Comparison of ENCODE assay signal across 22 cellular contexts in genomic region chr10:49170632-49171325, GRCh38. TPM values are rescaled to one million over a fixed set of nuclear protein-coding genes. Genes with fewer than 3 reads are reported as not detected.
DNase-seq lines count a peak whose midpoint lies in the region; ATAC-seq, FAIRE-seq and TF ChIP-seq lines count a peak whose summit lies in the region.
"Had no signal": no experiment of that assay in that cellular context is flagged by ENCODE, and none has a peak within 500 bp of the region (broad histone marks: within the 10 kb centered on the region; RNA-seq: fewer than 3 reads in every experiment).

No MANE protein-coding gene starts in this region.

- 74% methylated on average over 6 of the region's 6 CpGs for WGBS in GM12878 (ENCODE audit: insufficient coverage, insufficient replicate concordance, low lambda C conversion rate, missing lambda C conversion rate)
- 77 to 94% methylated on average over 6 of the region's 6 CpGs for WGBS in lung, 2 donors

- POLR2A ChIA-PET in GM12878 (lab: Charles Lee): interaction anchor here (2.6 kb wide), 1 partner anchor 20 kb away, joined by 12 read pairs; no protein-coding TSS in a partner anchor

- H3K27me3 ChIP-seq in GM12878 (replicated peaks in 1 of 2; ENCODE audit: control insufficient read depth in 2 of 2, insufficient read depth in 2 of 2, low read length in 1 of 2) (no peaks in the 10 kb centered on the region), lung (ENCODE audit: control insufficient read depth, insufficient read depth) (no peaks in the 10 kb centered on the region), vagina (no peaks in the 10 kb centered on the region)

- H3K79me2 ChIP-seq in GM12878 (ENCODE audit: control insufficient read depth, insufficient read depth, low read length): no peaks in the 10 kb centered on the region

- BruUV-seq in GM12878 (replicated peaks; lab: Mats Ljungman, UMichigan): no TSS peak

- no peak for TF ChIP-seq EP300 in GM12878 (IDR thresholded peaks at IDR 0.05; ENCODE audit: borderline replicate concordance in 1 of 2, control insufficient read depth in 1 of 2, low read depth in 2 of 2, low read length in 2 of 2)

- SMC1A ChIA-PET in GM12878 (lab: Charles Lee; ENCODE audit: uncharacterized antibody, unreplicated experiment): interaction anchor here (1.1 to 2.9 kb wide), 3 partner anchors 12 to 58 kb away, joined by 3 to 11 read pairs (median 3); no protein-coding TSS in a partner anchor

- RAD21 ChIA-PET in GM12878 (lab: Charles Lee; ENCODE audit: unreplicated experiment): interaction anchor here (0.7 to 2.6 kb wide), 4 partner anchors 13 to 36 kb away, joined by 3 to 8 read pairs (median 6); partner anchors contain the start of genes FAM170B and TMEM273

- no peaks in the 10 kb centered on the region for H3K9me3 Mint-ChIP-seq in activated T-cell treated with anti-CD3 and anti-CD28 coated beads, Interleukin-2, amount 50 U/mL, for 72 hours
- H3K9me3 Mint-ChIP-seq: H9 had no signal

- peak overlapping the region; percentile 13 for H3K27ac Mint-ChIP-seq in activated T-cell treated with anti-CD3 and anti-CD28 coated beads, Interleukin-2, amount 50 U/mL, for 72 hours
- H3K27ac Mint-ChIP-seq: H9 had no signal

- intact Hi-C loops in GM12878 (cut with micrococcal nuclease; ENCODE audit: unreplicated experiment) (loop anchor here (10.0 kb wide), 1 partner anchor 344 kb away; no protein-coding TSS in a partner anchor), vagina (cut with DNase I) (no loop called here)

- no peak for DNase-seq in activated T-cell treated with anti-CD3 and anti-CD28 coated beads, Interleukin-2, amount 50 U/mL, for 72 hours
- DNase-seq in activated T-cell treated with anti-CD3 and anti-CD28 coated beads, Interleukin-2, amount 50 U/mL, for 1 hour: no peak
- no peak for DNase-seq in GM12878 (ENCODE audit: low read depth, low spot score)
- DNase-seq in lung (ENCODE audit: low spot score): peak; percentile 22
- peak; percentile 49 to 89 for DNase-seq in vagina (ENCODE audit: extremely low spot score in 2 of 2)
- DNase-seq in hepatic stellate cell (ENCODE audit: low spot score): no peak
- DNase-seq: C1 segment of cervical spinal cord, GF-D8, H9, IMR-90, Kasumi-1, MM.1S, NCI-H1092 treated with DMSO at 0.1 percent for 48 hours, NCI-H1694, NCI-H2227 treated with DMSO at 0.1 percent for 48 hours, NCI-H524, PC-9 had no signal

- H3K4me1 ChIP-seq in GM12878 (ENCODE audit: control insufficient read depth, insufficient read depth, low read length) (peaks cover 14% of the 10 kb centered on the region), lung (ENCODE audit: control insufficient read depth in 2 of 2, insufficient read depth in 2 of 2, low read length in 2 of 2) (peaks cover 0 to 2% of the 10 kb centered on the region in 2 donors), vagina (no peaks in the 10 kb centered on the region)
- H3K4me1 ChIP-seq: A549 had no signal

- H3K36me3 Mint-ChIP-seq in activated T-cell treated with anti-CD3 and anti-CD28 coated beads, Interleukin-2, amount 50 U/mL, for 72 hours (ENCODE audit: insufficient read depth in 2 of 2): peaks cover 0 to 3% of the 10 kb centered on the region in 2 donors

- in situ Hi-C loops in GM12878 (cut with MboI): loop anchor here (10.0 kb wide), 1 partner anchor 506 kb away; no protein-coding TSS in a partner anchor

- TF ChIP-seq POLR2A in GM12878 (IDR thresholded peaks at IDR 0.05; ENCODE audit: low read depth, low read length): no peak
- no peak for TF ChIP-seq POLR2A in vagina (IDR thresholded peaks at IDR 0.05)

- no peak overlapping the region for H3K4me2 ChIP-seq in GM12878 (ENCODE audit: control insufficient read depth, insufficient read depth)
- H3K4me2 ChIP-seq: A549, PC-9 had no signal

- peaks cover 15% of the 10 kb centered on the region for H3K4me1 Mint-ChIP-seq in activated T-cell treated with anti-CD3 and anti-CD28 coated beads, Interleukin-2, amount 50 U/mL, for 72 hours (ENCODE audit: low read depth)

- TF ChIP-seq RAD21 in GM12878 (IDR thresholded peaks at IDR 0.05; ENCODE audit: insufficient read depth, low read depth, low read length): peak; percentile 25; the same call in 1 of the 2 replicates

- 0 out of 6 replicates have a peak, but pooled peaks of 1 of the 3 experiments have one; percentile 5 for TF ChIP-seq CTCF in GM12878 (IDR thresholded peaks at IDR 0.05 in 2 of 3, conservative IDR thresholded peaks at IDR 0.05 in 1 of 3; ENCODE audit: control insufficient read depth in 2 of 3, extremely low read depth in 1 of 3, insufficient read depth in 1 of 3, low read depth in 3 of 3, low read length in 3 of 3)
- TF ChIP-seq CTCF in lung (IDR thresholded peaks at IDR 0.05; ENCODE audit: control extremely low read depth, extremely low read depth): no peak
- TF ChIP-seq CTCF in vagina (IDR thresholded peaks at IDR 0.05): no peak

- peaks cover 0 to 3% of the 10 kb centered on the region in 2 experiments; a peak in 1 of 4 replicates for H3K36me3 ChIP-seq in GM12878 (ENCODE audit: control insufficient read depth in 2 of 2, insufficient read depth in 2 of 2, low read length in 1 of 2)
- no peaks in the 10 kb centered on the region for H3K36me3 ChIP-seq in lung (ENCODE audit: control insufficient read depth in 2 of 2, insufficient read depth in 2 of 2, low read length in 2 of 2)
- H3K36me3 ChIP-seq in vagina: no peaks in the 10 kb centered on the region

- no peak overlapping the region for H3K27ac ChIP-seq in GM12878 (ENCODE audit: control insufficient read depth, insufficient read depth)
- no peak overlapping the region for H3K27ac ChIP-seq in lung (ENCODE audit: low read depth in 1 of 2, low read length in 1 of 2)
- no peak overlapping the region for H3K27ac ChIP-seq in vagina
- H3K27ac ChIP-seq: A549, PC-9 had no signal

- H3K9ac ChIP-seq in GM12878 (ENCODE audit: control insufficient read depth, insufficient read depth, low read length): no peak overlapping the region

- H4K20me1 ChIP-seq in GM12878 (ENCODE audit: control insufficient read depth, insufficient read depth): no peaks in the 10 kb centered on the region

- no peak overlapping the region for H2AFZ ChIP-seq in GM12878 (ENCODE audit: control insufficient read depth, low read depth, low read length)
- H2AFZ ChIP-seq: PC-9 had no signal

- CTCF ChIA-PET in GM12878 (lab: Yijun Ruan, JAX): interaction anchor here (0.8 to 3.7 kb wide), 4 partner anchors 18 to 238 kb away, joined by 3 to 9 read pairs (median 4); partner anchors contain the start of gene TMEM273

- no peaks in the 10 kb centered on the region for H3K9me3 ChIP-seq in GM12878 (replicated peaks; ENCODE audit: control insufficient read depth, insufficient read depth, low read length)
- peaks cover 0 to 3% of the 10 kb centered on the region in 2 donors for H3K9me3 ChIP-seq in lung (ENCODE audit: control insufficient read depth in 2 of 2, insufficient read depth in 1 of 2, low read length in 1 of 2)
- H3K9me3 ChIP-seq in vagina: no peaks in the 10 kb centered on the region
- H3K9me3 ChIP-seq: A549 had no signal

- no peak overlapping the region for H3K4me3 Mint-ChIP-seq in activated T-cell treated with anti-CD3 and anti-CD28 coated beads, Interleukin-2, amount 50 U/mL, for 72 hours
- H3K4me3 Mint-ChIP-seq: H9 had no signal

- no peak overlapping the region for H3K4me3 ChIP-seq in GM12878
- no peak overlapping the region for H3K4me3 ChIP-seq in lung
- H3K4me3 ChIP-seq in vagina: no peak overlapping the region
- H3K4me3 ChIP-seq: A549, PC-9 had no signal

- peaks cover 5% of the 10 kb centered on the region for H3K27me3 Mint-ChIP-seq in activated T-cell treated with anti-CD3 and anti-CD28 coated beads, Interleukin-2, amount 50 U/mL, for 72 hours (ENCODE audit: low read depth)

- FAIRE-seq in GM12878 (lab: Jason Lieb, UNC): no peak
- FAIRE-seq: A549 had no signal

- ATAC-seq in activated T-cell treated with anti-CD3 and anti-CD28 coated beads, Interleukin-2, amount 50 U/mL, for 72 hours (replicated peaks in 1 of 2): no peak
- ATAC-seq in GM12878 (no peak), lung (ENCODE audit: insufficient read depth, low FRiP score) (no peak), GM19463 (IDR thresholded peaks at IDR 0.05; ENCODE audit: unreplicated experiment) (no peak), GM18867 (IDR thresholded peaks at IDR 0.05; ENCODE audit: unreplicated experiment) (no peak)
- ATAC-seq: A549 had no signal

RNA-seq across cellular contexts. Expression of gene TMEM273, which starts 17.4 kb away (rescaled TPM):
- total RNA-seq in activated T-cell treated with anti-CD3 and anti-CD28 coated beads, Interleukin-2, amount 50 U/mL, for 72 hours: 10 to 100 TPM; 22.5 to 88.0 TPM
- 135 and 148 TPM in 2 replicates for total RNA-seq in GM12878 (2013; cell fraction: nucleolus; rRNA removed)
- total RNA-seq in GM12878 (2014; rRNA removed): 26.5 and 30.6 TPM in 2 replicates
- total RNA-seq in GM12878 (2014; rRNA removed; fragmentation: Illumina TruSeq; extraction: Trizol): 24.0 and 26.3 TPM in 2 replicates
- 20.9 and 23.5 TPM in 2 replicates for total RNA-seq in GM12878 (2021)
- 8.9 TPM for polyA plus RNA-seq in GM12878 (2011; ENCODE audit: low read depth)
- polyA plus RNA-seq in GM12878 (2011; rRNA removed): 46.3 and 47.3 TPM in 2 replicates
- polyA plus RNA-seq in GM12878 (2011; cell fraction: cytosol; rRNA removed): 45.0 and 51.2 TPM in 2 replicates
- polyA plus RNA-seq in GM12878 (2011; cell fraction: nucleus; rRNA removed): 75.4 and 80.5 TPM in 2 replicates
- polyA plus RNA-seq in GM12878 (2012): 7.0 and 8.7 TPM in 2 replicates
- polyA plus RNA-seq in GM12878 (2014; fragmentation: Illumina TruSeq; extraction: Trizol): 35.6 and 41.3 TPM in 2 replicates
- 10 to 100 TPM; 25.6 to 28.6 TPM for polyA plus RNA-seq in GM12878 (2014; fragmentation: Nextera tagmentation; extraction: Ambion mirVana)
- 33.9 and 40.4 TPM in 2 replicates for polyA plus RNA-seq in GM12878 (2014; rRNA removed)
- polyA plus RNA-seq in GM12878 (2016; fragmentation: Nextera tagmentation; extraction: Ambion mirVana): 10 to 100 TPM; 10.3 to 12.2 TPM
- polyA minus RNA-seq in GM12878 (2011; rRNA and poly(A)+ RNA removed): 35.0 and 35.7 TPM in 2 replicates
- 6.0 and 6.5 TPM in 2 replicates for polyA minus RNA-seq in GM12878 (2011; cell fraction: cytosol; rRNA and poly(A)+ RNA removed)
- 13.5 and 14.6 TPM in 2 replicates for polyA minus RNA-seq in GM12878 (2011; cell fraction: nucleus; rRNA and poly(A)+ RNA removed)
- 10 to 100 TPM; 12.0 to 22.7 TPM for total RNA-seq in lung
- 10 to 100 TPM; 12.4 to 41.8 TPM for polyA plus RNA-seq in lung
- 17.9 TPM for total RNA-seq in vagina
- total RNA-seq: Daoy, H9, HT1080, IMR-90 had no signal
- polyA plus RNA-seq: A549, IMR-90 had no signal

RNA-seq across cellular contexts. Expression of gene FAM170B, which starts 37.0 kb away (rescaled TPM):
- total RNA-seq in activated T-cell treated with anti-CD3 and anti-CD28 coated beads, Interleukin-2, amount 50 U/mL, for 72 hours: under 1 TPM in 1 of 2 donors, not detected in 1; 0.16 TPM
- not detected in 2 replicates for total RNA-seq in GM12878 (2013; cell fraction: nucleolus; rRNA removed)
- total RNA-seq in GM12878 (2014; rRNA removed) (not detected in 2 replicates), GM12878 (2014; rRNA removed; fragmentation: Illumina TruSeq; extraction: Trizol) (not detected in 2 replicates), GM12878 (2021) (not detected in 2 replicates), lung (under 1 TPM in 1 of 2 donors, not detected in 1; 0.34 TPM), vagina (not detected)
- not detected for polyA plus RNA-seq in GM12878 (2011; ENCODE audit: low read depth)
- polyA plus RNA-seq in GM12878 (2011; rRNA removed) (not detected in 2 replicates), GM12878 (2014; fragmentation: Illumina TruSeq; extraction: Trizol) (not detected in 2 replicates), GM12878 (2014; fragmentation: Nextera tagmentation; extraction: Ambion mirVana) (not detected), GM12878 (2014; rRNA removed) (not detected in 2 replicates), GM12878 (2016; fragmentation: Nextera tagmentation; extraction: Ambion mirVana) (not detected), lung (under 1 TPM in 1 of 2 donors, not detected in 1; 0.13 TPM)
- polyA plus RNA-seq in GM12878 (2011; cell fraction: cytosol; rRNA removed): 0.10 TPM in 1 of 2 replicates, not detected in the other
- 0.15 TPM in 1 of 2 replicates, not detected in the other for polyA plus RNA-seq in GM12878 (2011; cell fraction: nucleus; rRNA removed)
- not detected in 2 replicates for polyA plus RNA-seq in GM12878 (2012)
- polyA minus RNA-seq in GM12878 (2011; rRNA and poly(A)+ RNA removed): 0.36 TPM in 1 of 2 replicates, not detected in the other
- polyA minus RNA-seq in GM12878 (2011; cell fraction: cytosol; rRNA and poly(A)+ RNA removed): not detected in 2 replicates
- polyA minus RNA-seq in GM12878 (2011; cell fraction: nucleus; rRNA and poly(A)+ RNA removed): not detected in 2 replicates
- total RNA-seq: Daoy, H9, HT1080, IMR-90, PC-9 had no signal
- polyA plus RNA-seq: A549, IMR-90 had no signal

RNA-seq across cellular contexts. Expression of gene VSTM4, which starts 55.5 kb away (rescaled TPM):
- total RNA-seq in activated T-cell treated with anti-CD3 and anti-CD28 coated beads, Interleukin-2, amount 50 U/mL, for 72 hours: under 1 TPM in 1 of 2 donors, not detected in 1; 0.25 TPM
- 0.04 TPM in 1 of 2 replicates, not detected in the other for total RNA-seq in GM12878 (2013; cell fraction: nucleolus; rRNA removed)
- total RNA-seq in GM12878 (2014; rRNA removed) (not detected in 2 replicates), GM12878 (2014; rRNA removed; fragmentation: Illumina TruSeq; extraction: Trizol) (not detected in 2 replicates), GM12878 (2021) (0.08 TPM in 1 of 2 replicates, not detected in the other), lung (10 to 100 TPM; 10.9 to 49.4 TPM), vagina (14.0 TPM)
- not detected for polyA plus RNA-seq in GM12878 (2011; ENCODE audit: low read depth)
- polyA plus RNA-seq in GM12878 (2011; rRNA removed) (0.14 TPM in 2 replicates), GM12878 (2014; fragmentation: Illumina TruSeq; extraction: Trizol) (0.01 TPM in 1 of 2 replicates, not detected in the other), GM12878 (2014; fragmentation: Nextera tagmentation; extraction: Ambion mirVana) (under 1 TPM in 1 of 2 experiments, not detected in 1; 0.02 TPM), GM12878 (2014; rRNA removed) (not detected in 2 replicates), GM12878 (2016; fragmentation: Nextera tagmentation; extraction: Ambion mirVana) (not detected), lung (1 to 10 TPM; 2.9 to 3.4 TPM)
- 0.06 and 0.08 TPM in 2 replicates for polyA plus RNA-seq in GM12878 (2011; cell fraction: cytosol; rRNA removed)
- 0.03 and 0.09 TPM in 2 replicates for polyA plus RNA-seq in GM12878 (2011; cell fraction: nucleus; rRNA removed)
- not detected in 2 replicates for polyA plus RNA-seq in GM12878 (2012)
- polyA minus RNA-seq in GM12878 (2011; rRNA and poly(A)+ RNA removed): 0.15 TPM in 1 of 2 replicates, not detected in the other
- polyA minus RNA-seq in GM12878 (2011; cell fraction: cytosol; rRNA and poly(A)+ RNA removed): not detected in 2 replicates
- 0.24 and 0.57 TPM in 2 replicates for polyA minus RNA-seq in GM12878 (2011; cell fraction: nucleus; rRNA and poly(A)+ RNA removed)
- total RNA-seq: PC-9 had no signal

Comparison
In these comparisons a context has a peak if more than half of its experiments do, and no peak if none do; other contexts are left out.
1. DNase-seq: peak in lung (single experiment) and vagina (2 of 2); none in activated T-cell treated with anti-CD3 and anti-CD28 coated beads, Interleukin-2, amount 50 U/mL, for 72 hours (0 of 2), activated T-cell treated with anti-CD3 and anti-CD28 coated beads, Interleukin-2, amount 50 U/mL, for 1 hour (single experiment), GM12878 (single experiment) and hepatic stellate cell (single experiment).
2. RNA of gene VSTM4, which starts 55.5 kb away (total RNA-seq): 10.9 to 49.4 TPM in lung and 14.0 TPM in vagina (single experiment); 0.25 TPM in activated T-cell treated with anti-CD3 and anti-CD28 coated beads, Interleukin-2, amount 50 U/mL, for 72 hours and 0.04 to 0.08 TPM in GM12878; every median in the first group is over 4 times any median in the second.